ENCODE assay signal across 17 cellular contexts in genomic region chr9:2072752-2073405, GRCh38. TPM values are rescaled to one million over a fixed set of nuclear protein-coding genes. Genes with fewer than 3 reads are reported as not detected.
DNase-seq lines count a peak whose midpoint lies in the region; ATAC-seq, FAIRE-seq and TF ChIP-seq lines count a peak whose summit lies in the region.
"Had no signal": no experiment of that assay in that cellular context is flagged by ENCODE, and none has a peak within 500 bp of the region (broad histone marks: within the 10 kb centered on the region; RNA-seq: fewer than 3 reads in every experiment).

No MANE protein-coding gene starts in this region.

- H3K36me3 Mint-ChIP-seq in CD4-positive, alpha-beta T cell (ENCODE audit: low read depth), result peaks cover 96% of the 10 kb centered on the region
- peaks cover 78% of the 10 kb centered on the region for H3K36me3 Mint-ChIP-seq in activated CD8-positive, alpha-beta T cell treated with anti-CD3 and anti-CD28 coated beads, Interleukin-2, amount 10 ng/mL, durations not matched to agents 7 days and 5 days (ENCODE audit: low read depth)

- no peak overlapping the region for H3K4me3 Mint-ChIP-seq in CD4-positive, alpha-beta T cell
- H3K4me3 Mint-ChIP-seq in activated CD8-positive, alpha-beta T cell treated with anti-CD3 and anti-CD28 coated beads, Interleukin-2, amount 10 ng/mL, durations not matched to agents 7 days and 5 days, result no peak overlapping the region
- H3K4me3 Mint-ChIP-seq: natural killer cell treated with Interleukin-12 subunit alpha and Interleukin-12 subunit beta and Interleukin-15 and Interleukin-18, amount 100 ng/mL, for 72 hours had no signal

- peak overlapping the region; percentile 76 for H3K27ac Mint-ChIP-seq in CD4-positive, alpha-beta T cell
- peak overlapping the region; percentile 2 for H3K27ac Mint-ChIP-seq in activated CD8-positive, alpha-beta T cell treated with anti-CD3 and anti-CD28 coated beads, Interleukin-2, amount 10 ng/mL, durations not matched to agents 7 days and 5 days

- peak; percentile 82 for FAIRE-seq in GM19239 (lab: Jason Lieb, UNC)

- no peak overlapping the region for H3K4me3 ChIP-seq in uterus
- H3K4me3 ChIP-seq: heart right ventricle, PC-9 had no signal

- H3K9me3 Mint-ChIP-seq in CD4-positive, alpha-beta T cell, result no peaks in the 10 kb centered on the region
- H3K9me3 Mint-ChIP-seq in activated CD8-positive, alpha-beta T cell treated with anti-CD3 and anti-CD28 coated beads, Interleukin-2, amount 10 ng/mL, durations not matched to agents 7 days and 5 days (ENCODE audit: insufficient read depth), result no peaks in the 10 kb centered on the region
- H3K9me3 Mint-ChIP-seq: natural killer cell treated with Interleukin-12 subunit alpha and Interleukin-12 subunit beta and Interleukin-15 and Interleukin-18, amount 100 ng/mL, for 72 hours had no signal

- H3K36me3 ChIP-seq in uterus, result no peaks in the 10 kb centered on the region

- ATAC-seq in CD4-positive, alpha-beta T cell (ENCODE audit: poor library complexity), result no peak
- ATAC-seq in HG02938 (IDR thresholded peaks at IDR 0.05; ENCODE audit: unreplicated experiment), result peak; percentile 89
- no peak for ATAC-seq in activated CD8-positive, alpha-beta T cell treated with anti-CD3 and anti-CD28 coated beads, Interleukin-2, amount 10 ng/mL, durations not matched to agents 7 days and 5 days
- ATAC-seq: heart right ventricle, left colon had no signal

- peaks cover 9% of the 10 kb centered on the region for H3K4me1 Mint-ChIP-seq in CD4-positive, alpha-beta T cell (ENCODE audit: low read depth)
- H3K4me1 Mint-ChIP-seq in activated CD8-positive, alpha-beta T cell treated with anti-CD3 and anti-CD28 coated beads, Interleukin-2, amount 10 ng/mL, durations not matched to agents 7 days and 5 days (ENCODE audit: low read depth), result no peaks in the 10 kb centered on the region

- TF ChIP-seq CTCF in CD4-positive, alpha-beta T cell (IDR thresholded peaks at IDR 0.05), result no peak
- TF ChIP-seq CTCF in uterus (IDR thresholded peaks at IDR 0.05), result no peak

- H3K4me1 ChIP-seq in uterus, result no peaks in the 10 kb centered on the region
- H3K4me1 ChIP-seq: heart right ventricle had no signal

- POLR2A ChIA-PET in CD4-positive, alpha-beta T cell (lab: Charles Lee), result no interaction called here
- POLR2A ChIA-PET in activated CD8-positive, alpha-beta T cell treated with anti-CD3 and anti-CD28 coated beads, Interleukin-2, amount 10 ng/mL, durations not matched to agents 7 days and 5 days (lab: Charles Lee), result no interaction called here

- no peaks in the 10 kb centered on the region for H3K9me3 ChIP-seq in CD4-positive, alpha-beta T cell (ENCODE audit: control insufficient read depth, low read length)
- no peaks in the 10 kb centered on the region for H3K9me3 ChIP-seq in uterus
- H3K9me3 ChIP-seq: heart right ventricle had no signal

- H3K27me3 ChIP-seq in CD4-positive, alpha-beta T cell (ENCODE audit: control insufficient read depth, insufficient read depth, low read length), result no peaks in the 10 kb centered on the region
- no peaks in the 10 kb centered on the region for H3K27me3 ChIP-seq in uterus
- H3K27me3 ChIP-seq: heart right ventricle had no signal

- intact Hi-C loops in CD4-positive, alpha-beta T cell (cut with DNase I, micrococcal nuclease), result no loop called here
- intact Hi-C loops in uterus (cut with DNase I; ENCODE audit: low total_unique reads), result no loop called here

- CTCF ChIA-PET in CD4-positive, alpha-beta T cell (lab: Charles Lee), result no interaction called here
- CTCF ChIA-PET in activated CD8-positive, alpha-beta T cell treated with anti-CD3 and anti-CD28 coated beads, Interleukin-2, amount 10 ng/mL, durations not matched to agents 7 days and 5 days (lab: Charles Lee), result interaction anchor here (1.8 kb wide), 1 partner anchor 14 kb away, joined by 6 read pairs; no protein-coding TSS in a partner anchor

- H3K27ac ChIP-seq in CD4-positive, alpha-beta T cell (ENCODE audit: low read depth, low read length), result no peak overlapping the region
- no peak overlapping the region for H3K27ac ChIP-seq in uterus
- H3K27ac ChIP-seq: heart right ventricle, PC-9 had no signal

- H3K27me3 Mint-ChIP-seq in CD4-positive, alpha-beta T cell, result no peaks in the 10 kb centered on the region
- H3K27me3 Mint-ChIP-seq in activated CD8-positive, alpha-beta T cell treated with anti-CD3 and anti-CD28 coated beads, Interleukin-2, amount 10 ng/mL, durations not matched to agents 7 days and 5 days (ENCODE audit: low read depth), result no peaks in the 10 kb centered on the region
- H3K27me3 Mint-ChIP-seq: natural killer cell treated with Interleukin-12 subunit alpha and Interleukin-12 subunit beta and Interleukin-15 and Interleukin-18, amount 100 ng/mL, for 72 hours had no signal

- no peak for TF ChIP-seq POLR2A in uterus (IDR thresholded peaks at IDR 0.05)

- DNase-seq in CD4-positive, alpha-beta T cell, result no peak
- DNase-seq in GM19239 (ENCODE audit: insufficient read length, low spot score) (no peak), MV-4-11 (lab: John Stamatoyannopoulos, UW) (no peak), NCI-H2081 treated with DMSO at 0.1 percent for 48 hours (lab: John Stamatoyannopoulos, UW) (no peak), uterus (no peak), OCI-M1 (lab: John Stamatoyannopoulos, UW) (no peak)
- no peak for DNase-seq in activated CD8-positive, alpha-beta T cell treated with anti-CD3 and anti-CD28 coated beads, Interleukin-2, amount 10 ng/mL, durations not matched to agents 7 days and 5 days
- DNase-seq: activated effector memory CD4-positive, alpha-beta T cell treated with Interleukin-2 at 50 U/mL for 16 hours; DMS153; heart right ventricle; left colon; NCI-H1048; NCI-H2227 treated with DMSO at 0.1 percent for 48 hours; PC-9; SW 1271 had no signal

RNA-seq across cellular contexts. Expression of gene SMARCA2, which starts 57.7 kb away (rescaled TPM):
- 100 to 1,000 TPM; 268 to 272 TPM for total RNA-seq in CD4-positive, alpha-beta T cell
- 100 to 1,000 TPM; 243 to 245 TPM for total RNA-seq in activated CD8-positive, alpha-beta T cell treated with anti-CD3 and anti-CD28 coated beads, Interleukin-2, amount 10 ng/mL, durations not matched to agents 7 days and 5 days
- total RNA-seq in uterus, result 100 to 1,000 TPM in 3 of 4 donors, 10 to 100 TPM in 1; 51.7 to 251 (median 214) TPM
